Comparison of ENCODE assay signal across 8 cellular contexts in the genomic region with DNA sequence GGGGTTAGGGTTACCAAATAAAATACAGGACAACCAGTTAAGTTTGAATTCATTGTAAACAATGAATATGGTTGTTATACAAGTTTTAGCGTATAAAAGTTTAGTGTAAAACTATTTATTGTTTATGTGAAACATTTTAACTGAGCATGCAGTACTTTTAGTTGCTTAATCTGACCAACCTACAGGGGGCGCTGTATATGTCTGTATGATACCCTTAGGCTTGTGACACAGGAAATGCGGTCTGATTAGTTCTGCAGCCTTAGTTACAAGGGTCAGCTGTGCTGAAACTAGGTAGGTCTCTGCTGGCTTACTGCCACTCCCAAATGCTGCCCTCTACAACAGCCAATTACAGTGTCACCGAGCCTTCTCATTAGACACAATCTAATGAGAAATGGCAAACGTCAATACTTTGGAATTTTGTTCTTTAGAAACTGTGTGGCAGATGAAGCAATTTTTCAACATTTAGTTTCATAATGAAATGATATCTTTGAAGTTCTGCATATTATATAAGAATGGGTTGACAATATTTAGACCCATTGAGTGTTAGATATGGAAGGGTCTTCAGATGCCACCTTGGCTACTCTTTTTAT.
A peak's percentile ranks its signal among the peaks of the same experiment; 100 is the strongest.
DNase-seq lines count a peak whose midpoint lies in the region; ATAC-seq, FAIRE-seq and TF ChIP-seq lines count a peak whose summit lies in the region.

No MANE protein-coding gene starts in this region.

- H3K27ac ChIP-seq in coronary artery, result no peak overlapping the region

- DNase-seq in D721Med (ENCODE audit: insufficient read length, low spot score) (no peak), NCI-H748 treated with DMSO at 0.1 percent for 48 hours (lab: John Stamatoyannopoulos, UW) (peak; percentile 8), fibroblast of pulmonary artery (ENCODE audit: low read depth) (peak; percentile 8), AG08395 (ENCODE audit: low spot score) (no peak), coronary artery (ENCODE audit: low spot score) (no peak), NCI-H2227 treated with DMSO at 0.1 percent for 48 hours (lab: John Stamatoyannopoulos, UW) (no peak)

- TF ChIP-seq CTCF in D721Med (IDR thresholded peaks at IDR 0.05; ENCODE audit: insufficient read depth, missing control alignments), result peak; percentile 18
- peak; percentile 14 for TF ChIP-seq CTCF in fibroblast of pulmonary artery (IDR thresholded peaks at IDR 0.05; ENCODE audit: low read length, missing control alignments)
- TF ChIP-seq CTCF in coronary artery (IDR thresholded peaks at IDR 0.05), result no peak

- FAIRE-seq in D721Med (lab: Jason Lieb, UNC), result no peak

- peak; percentile 98 for ATAC-seq in GM18907 (IDR thresholded peaks at IDR 0.05; ENCODE audit: unreplicated experiment)
- peak; percentile 94 for ATAC-seq in HG02981 (IDR thresholded peaks at IDR 0.05; ENCODE audit: unreplicated experiment)

- no peak overlapping the region for H3K4me3 ChIP-seq in fibroblast of pulmonary artery (replicated peaks; ENCODE audit: low read depth, low read length)
- H3K4me3 ChIP-seq in coronary artery, result no peak overlapping the region

Comparison
In these comparisons a context has a peak if more than half of its experiments do, and no peak if none do; other contexts are left out.
1. DNase-seq: peak in NCI-H748 treated with DMSO at 0.1 percent for 48 hours (single experiment) and fibroblast of pulmonary artery (single experiment); none in D721Med (single experiment), AG08395 (single experiment), coronary artery (single experiment) and NCI-H2227 treated with DMSO at 0.1 percent for 48 hours (single experiment).